ENCODE assay signal across 1 cellular context in the genomic region with DNA sequence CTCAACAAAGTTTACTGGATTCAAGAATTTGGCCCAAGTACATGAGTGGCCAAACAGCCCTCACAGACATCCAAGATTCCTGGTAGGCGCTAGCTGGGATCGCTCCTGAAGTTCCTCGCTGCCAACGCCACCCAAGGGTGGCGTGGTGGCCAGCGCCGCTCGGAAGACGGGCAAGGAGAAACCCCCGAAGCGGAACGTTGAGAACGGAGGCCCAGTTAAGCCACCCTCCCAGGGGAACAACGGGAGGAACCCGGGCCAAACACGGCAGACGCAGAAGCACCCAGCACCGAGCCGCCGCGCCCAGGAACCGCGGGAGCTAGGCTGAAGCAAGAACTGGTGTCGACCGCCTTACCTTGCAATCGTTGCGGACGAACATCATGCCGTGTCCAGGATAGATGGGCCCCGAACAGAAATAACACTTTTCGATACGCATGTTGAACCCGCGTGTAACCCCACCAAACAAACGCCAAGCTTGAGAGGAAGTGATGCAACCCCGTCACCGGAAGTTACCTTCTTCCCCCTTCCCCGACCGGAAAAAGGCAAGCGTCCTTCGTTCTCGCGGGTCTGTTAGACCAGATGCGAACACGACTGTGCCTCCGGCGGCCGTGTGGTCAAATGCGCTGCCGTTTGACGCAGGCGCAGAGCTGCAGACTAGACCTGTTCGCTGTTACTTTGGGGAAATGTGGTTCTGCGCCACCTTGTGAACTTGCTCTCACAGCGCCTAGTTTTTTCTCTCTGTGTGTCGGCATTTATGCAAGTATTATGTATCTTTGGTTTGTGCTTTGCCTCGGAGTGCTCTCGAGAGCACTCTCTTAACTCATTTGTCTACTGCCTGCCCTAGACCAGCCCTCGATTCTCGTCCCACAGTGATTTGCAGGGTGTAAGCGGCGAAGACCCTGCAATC.
A peak's percentile ranks its signal among the peaks of the same experiment; 100 is the strongest.
TF ChIP-seq lines count a peak whose summit lies in the region.

A gene (minus strand): TSS at position 484 of the 904 bp plus-strand sequence. CDS start 51 bp downstream, at position 433.

TF ChIP-seq in K562, 482 proteins besides CTCF, POLR2A, EP300 and RAD21 (continued from another document and continues in another):
- no peak for TF ChIP-seq SRSF9 (IDR thresholded peaks at IDR 0.05; ENCODE audit: borderline replicate concordance, low read depth, low read length)
- TF ChIP-seq, protein P1, sequence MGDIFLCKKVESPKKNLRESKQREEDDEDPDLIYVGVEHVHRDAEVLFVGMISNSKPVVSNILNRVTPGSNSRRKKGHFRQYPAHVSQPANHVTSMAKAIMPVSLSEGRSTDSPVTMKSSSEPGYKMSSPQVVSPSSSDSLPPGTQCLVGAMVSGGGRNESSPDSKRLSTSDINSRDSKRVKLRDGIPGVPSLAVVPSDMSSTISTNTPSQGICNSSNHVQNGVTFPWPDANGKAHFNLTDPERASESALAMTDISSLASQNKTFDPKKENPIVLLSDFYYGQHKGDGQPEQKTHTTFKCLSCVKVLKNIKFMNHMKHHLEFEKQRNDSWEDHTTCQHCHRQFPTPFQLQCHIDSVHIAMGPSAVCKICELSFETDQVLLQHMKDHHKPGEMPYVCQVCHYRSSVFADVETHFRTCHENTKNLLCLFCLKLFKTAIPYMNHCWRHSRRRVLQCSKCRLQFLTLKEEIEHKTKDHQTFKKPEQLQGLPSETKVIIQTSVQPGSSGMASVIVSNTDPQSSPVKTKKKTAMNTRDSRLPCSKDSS (IDR thresholded peaks at IDR 0.05; ENCODE audit: low read depth, partially characterized antibody) = no peak
- no peak for TF ChIP-seq ZC3H11A (IDR thresholded peaks at IDR 0.05; ENCODE audit: low read depth, low read length)
- no peak for TF ChIP-seq ZC3H8 (IDR thresholded peaks at IDR 0.05)
- no peak for TF ChIP-seq CHD4 (IDR thresholded peaks at IDR 0.05; ENCODE audit: insufficient read depth, insufficient replicate concordance, low read depth, low read length, poor library complexity, severe bottlenecking)
- TF ChIP-seq ZNF57 (CRISPR knock-in tag; IDR thresholded peaks at IDR 0.05) = no peak
- TF ChIP-seq ZBTB1 (CRISPR knock-in tag; IDR thresholded peaks at IDR 0.05; ENCODE audit: borderline replicate concordance, low read depth) = peak; percentile 41; the same call in 1 of the 2 replicates
- TF ChIP-seq RCOR1 (IDR thresholded peaks at IDR 0.05; ENCODE audit: borderline replicate concordance in 1 of 2, low read depth in 2 of 2, low read length in 2 of 2) = peak in 1 of 2 experiments; percentile 60; a peak in 1 of 4 replicates
- TF ChIP-seq, protein P2, sequence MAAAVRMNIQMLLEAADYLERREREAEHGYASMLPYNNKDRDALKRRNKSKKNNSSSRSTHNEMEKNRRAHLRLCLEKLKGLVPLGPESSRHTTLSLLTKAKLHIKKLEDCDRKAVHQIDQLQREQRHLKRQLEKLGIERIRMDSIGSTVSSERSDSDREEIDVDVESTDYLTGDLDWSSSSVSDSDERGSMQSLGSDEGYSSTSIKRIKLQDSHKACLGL (CRISPR knock-in tag; IDR thresholded peaks at IDR 0.05; ENCODE audit: borderline replicate concordance, poor library complexity, severe bottlenecking) = peak; percentile 50
- TF ChIP-seq, protein P3, sequence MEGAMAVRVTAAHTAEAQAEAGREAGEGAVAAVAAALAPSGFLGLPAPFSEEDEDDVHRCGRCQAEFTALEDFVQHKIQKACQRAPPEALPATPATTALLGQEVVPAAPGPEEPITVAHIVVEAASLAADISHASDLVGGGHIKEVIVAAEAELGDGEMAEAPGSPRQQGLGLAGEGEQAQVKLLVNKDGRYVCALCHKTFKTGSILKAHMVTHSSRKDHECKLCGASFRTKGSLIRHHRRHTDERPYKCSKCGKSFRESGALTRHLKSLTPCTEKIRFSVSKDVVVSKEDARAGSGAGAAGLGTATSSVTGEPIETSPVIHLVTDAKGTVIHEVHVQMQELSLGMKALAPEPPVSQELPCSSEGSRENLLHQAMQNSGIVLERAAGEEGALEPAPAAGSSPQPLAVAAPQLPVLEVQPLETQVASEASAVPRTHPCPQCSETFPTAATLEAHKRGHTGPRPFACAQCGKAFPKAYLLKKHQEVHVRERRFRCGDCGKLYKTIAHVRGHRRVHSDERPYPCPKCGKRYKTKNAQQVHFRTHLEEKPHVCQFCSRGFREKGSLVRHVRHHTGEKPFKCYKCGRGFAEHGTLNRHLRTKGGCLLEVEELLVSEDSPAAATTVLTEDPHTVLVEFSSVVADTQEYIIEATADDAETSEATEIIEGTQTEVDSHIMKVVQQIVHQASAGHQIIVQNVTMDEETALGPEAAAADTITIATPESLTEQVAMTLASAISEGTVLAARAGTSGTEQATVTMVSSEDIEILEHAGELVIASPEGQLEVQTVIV (CRISPR knock-in tag; IDR thresholded peaks at IDR 0.05; ENCODE audit: borderline replicate concordance) = no peak
- TF ChIP-seq, protein P4, sequence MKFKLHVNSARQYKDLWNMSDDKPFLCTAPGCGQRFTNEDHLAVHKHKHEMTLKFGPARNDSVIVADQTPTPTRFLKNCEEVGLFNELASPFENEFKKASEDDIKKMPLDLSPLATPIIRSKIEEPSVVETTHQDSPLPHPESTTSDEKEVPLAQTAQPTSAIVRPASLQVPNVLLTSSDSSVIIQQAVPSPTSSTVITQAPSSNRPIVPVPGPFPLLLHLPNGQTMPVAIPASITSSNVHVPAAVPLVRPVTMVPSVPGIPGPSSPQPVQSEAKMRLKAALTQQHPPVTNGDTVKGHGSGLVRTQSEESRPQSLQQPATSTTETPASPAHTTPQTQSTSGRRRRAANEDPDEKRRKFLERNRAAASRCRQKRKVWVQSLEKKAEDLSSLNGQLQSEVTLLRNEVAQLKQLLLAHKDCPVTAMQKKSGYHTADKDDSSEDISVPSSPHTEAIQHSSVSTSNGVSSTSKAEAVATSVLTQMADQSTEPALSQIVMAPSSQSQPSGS (CRISPR knock-in tag; IDR thresholded peaks at IDR 0.05) = no peak
- TF ChIP-seq, protein P5, sequence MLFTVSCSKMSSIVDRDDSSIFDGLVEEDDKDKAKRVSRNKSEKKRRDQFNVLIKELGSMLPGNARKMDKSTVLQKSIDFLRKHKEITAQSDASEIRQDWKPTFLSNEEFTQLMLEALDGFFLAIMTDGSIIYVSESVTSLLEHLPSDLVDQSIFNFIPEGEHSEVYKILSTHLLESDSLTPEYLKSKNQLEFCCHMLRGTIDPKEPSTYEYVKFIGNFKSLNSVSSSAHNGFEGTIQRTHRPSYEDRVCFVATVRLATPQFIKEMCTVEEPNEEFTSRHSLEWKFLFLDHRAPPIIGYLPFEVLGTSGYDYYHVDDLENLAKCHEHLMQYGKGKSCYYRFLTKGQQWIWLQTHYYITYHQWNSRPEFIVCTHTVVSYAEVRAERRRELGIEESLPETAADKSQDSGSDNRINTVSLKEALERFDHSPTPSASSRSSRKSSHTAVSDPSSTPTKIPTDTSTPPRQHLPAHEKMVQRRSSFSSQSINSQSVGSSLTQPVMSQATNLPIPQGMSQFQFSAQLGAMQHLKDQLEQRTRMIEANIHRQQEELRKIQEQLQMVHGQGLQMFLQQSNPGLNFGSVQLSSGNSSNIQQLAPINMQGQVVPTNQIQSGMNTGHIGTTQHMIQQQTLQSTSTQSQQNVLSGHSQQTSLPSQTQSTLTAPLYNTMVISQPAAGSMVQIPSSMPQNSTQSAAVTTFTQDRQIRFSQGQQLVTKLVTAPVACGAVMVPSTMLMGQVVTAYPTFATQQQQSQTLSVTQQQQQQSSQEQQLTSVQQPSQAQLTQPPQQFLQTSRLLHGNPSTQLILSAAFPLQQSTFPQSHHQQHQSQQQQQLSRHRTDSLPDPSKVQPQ (CRISPR knock-in tag; IDR thresholded peaks at IDR 0.05; ENCODE audit: borderline replicate concordance) = no peak
- TF ChIP-seq, protein P6, sequence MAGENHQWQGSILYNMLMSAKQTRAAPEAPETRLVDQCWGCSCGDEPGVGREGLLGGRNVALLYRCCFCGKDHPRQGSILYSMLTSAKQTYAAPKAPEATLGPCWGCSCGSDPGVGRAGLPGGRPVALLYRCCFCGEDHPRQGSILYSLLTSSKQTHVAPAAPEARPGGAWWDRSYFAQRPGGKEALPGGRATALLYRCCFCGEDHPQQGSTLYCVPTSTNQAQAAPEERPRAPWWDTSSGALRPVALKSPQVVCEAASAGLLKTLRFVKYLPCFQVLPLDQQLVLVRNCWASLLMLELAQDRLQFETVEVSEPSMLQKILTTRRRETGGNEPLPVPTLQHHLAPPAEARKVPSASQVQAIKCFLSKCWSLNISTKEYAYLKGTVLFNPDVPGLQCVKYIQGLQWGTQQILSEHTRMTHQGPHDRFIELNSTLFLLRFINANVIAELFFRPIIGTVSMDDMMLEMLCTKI (IDR thresholded peaks at IDR 0.05; ENCODE audit: partially characterized antibody) = no peak
- no peak for TF ChIP-seq HNRNPUL1 (IDR thresholded peaks at IDR 0.05; ENCODE audit: low read length)
- TF ChIP-seq SIN3A (IDR thresholded peaks at IDR 0.05; ENCODE audit: borderline replicate concordance in 2 of 2, control insufficient read depth in 1 of 2, low read depth in 2 of 2, low read length in 2 of 2) = peak in 1 of 2 experiments; percentile 90; a peak in 3 of 4 replicates
- no peak for TF ChIP-seq NCOA6 (IDR thresholded peaks at IDR 0.05)
- no peak for TF ChIP-seq SMAD3 (CRISPR knock-in tag; conservative IDR thresholded peaks at IDR 0.05)
- no peak for TF ChIP-seq HDAC8 (tag; IDR thresholded peaks at IDR 0.05)
- no peak; the same call in none of the 2 replicates for TF ChIP-seq NFIC (IDR thresholded peaks at IDR 0.05)
- TF ChIP-seq ZSCAN29 (IDR thresholded peaks at IDR 0.05) = no peak
- TF ChIP-seq KDM5B (IDR thresholded peaks at IDR 0.05; ENCODE audit: insufficient replicate concordance, low read depth, low read length) = peak; percentile 80
- TF ChIP-seq CREM (IDR thresholded peaks at IDR 0.05; ENCODE audit: low read depth) = peak; percentile 92
- no peak for TF ChIP-seq ZNF75A (CRISPR knock-in tag; IDR thresholded peaks at IDR 0.05)
- TF ChIP-seq RB1 (IDR thresholded peaks at IDR 0.05; ENCODE audit: low read depth) = no peak; the same call in none of the 2 replicates
- no peak for TF ChIP-seq CCNT2 (IDR thresholded peaks at IDR 0.05; ENCODE audit: borderline replicate concordance, extremely low read depth, insufficient read length, low read depth, low read length)
- no peak for TF ChIP-seq TCFL5 (CRISPR knock-in tag; conservative IDR thresholded peaks at IDR 0.05)
- no peak for TF ChIP-seq XRCC4 (IDR thresholded peaks at IDR 0.05; ENCODE audit: extremely low read depth, insufficient read depth, insufficient read length)
- no peak for TF ChIP-seq RFX5 (IDR thresholded peaks at IDR 0.05; ENCODE audit: low read depth, low read length)
- TF ChIP-seq NR2C2 (CRISPR knock-in tag; IDR thresholded peaks at IDR 0.05) = peak; percentile 69; the same call in 1 of the 2 replicates
- TF ChIP-seq NR2C2 (tag; IDR thresholded peaks at IDR 0.05) = peak; percentile 91
- TF ChIP-seq, protein P7, sequence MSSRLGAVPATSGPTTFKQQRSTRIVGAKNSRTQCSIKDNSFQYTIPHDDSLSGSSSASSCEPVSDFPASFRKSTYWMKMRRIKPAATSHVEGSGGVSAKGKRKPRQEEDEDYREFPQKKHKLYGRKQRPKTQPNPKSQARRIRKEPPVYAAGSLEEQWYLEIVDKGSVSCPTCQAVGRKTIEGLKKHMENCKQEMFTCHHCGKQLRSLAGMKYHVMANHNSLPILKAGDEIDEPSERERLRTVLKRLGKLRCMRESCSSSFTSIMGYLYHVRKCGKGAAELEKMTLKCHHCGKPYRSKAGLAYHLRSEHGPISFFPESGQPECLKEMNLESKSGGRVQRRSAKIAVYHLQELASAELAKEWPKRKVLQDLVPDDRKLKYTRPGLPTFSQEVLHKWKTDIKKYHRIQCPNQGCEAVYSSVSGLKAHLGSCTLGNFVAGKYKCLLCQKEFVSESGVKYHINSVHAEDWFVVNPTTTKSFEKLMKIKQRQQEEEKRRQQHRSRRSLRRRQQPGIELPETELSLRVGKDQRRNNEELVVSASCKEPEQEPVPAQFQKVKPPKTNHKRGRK (tag; IDR thresholded peaks at IDR 0.05) = no peak
- TF ChIP-seq ZNF232 (CRISPR knock-in tag; IDR thresholded peaks at IDR 0.05) = no peak
- TF ChIP-seq MCM5 (IDR thresholded peaks at IDR 0.05; ENCODE audit: low read depth) = no peak
- peak in 1 of 2 experiments; percentile 90; a peak in 2 of 4 replicates for TF ChIP-seq KDM4B (IDR thresholded peaks at IDR 0.05; ENCODE audit: borderline replicate concordance in 2 of 2, low read depth in 1 of 2)
- TF ChIP-seq YY1 (IDR thresholded peaks at IDR 0.05; ENCODE audit: borderline replicate concordance in 1 of 3, control insufficient read depth in 1 of 3, extremely low read depth in 1 of 3, insufficient read depth in 3 of 3, insufficient read length in 1 of 3, insufficient replicate concordance in 2 of 3, low read depth in 1 of 3, low read length in 2 of 3) = peak in 1 of 3 experiments; percentile 55
- peak; percentile 67 for TF ChIP-seq MBD2 (IDR thresholded peaks at IDR 0.05; ENCODE audit: borderline replicate concordance, low read depth)
- TF ChIP-seq, protein P8, sequence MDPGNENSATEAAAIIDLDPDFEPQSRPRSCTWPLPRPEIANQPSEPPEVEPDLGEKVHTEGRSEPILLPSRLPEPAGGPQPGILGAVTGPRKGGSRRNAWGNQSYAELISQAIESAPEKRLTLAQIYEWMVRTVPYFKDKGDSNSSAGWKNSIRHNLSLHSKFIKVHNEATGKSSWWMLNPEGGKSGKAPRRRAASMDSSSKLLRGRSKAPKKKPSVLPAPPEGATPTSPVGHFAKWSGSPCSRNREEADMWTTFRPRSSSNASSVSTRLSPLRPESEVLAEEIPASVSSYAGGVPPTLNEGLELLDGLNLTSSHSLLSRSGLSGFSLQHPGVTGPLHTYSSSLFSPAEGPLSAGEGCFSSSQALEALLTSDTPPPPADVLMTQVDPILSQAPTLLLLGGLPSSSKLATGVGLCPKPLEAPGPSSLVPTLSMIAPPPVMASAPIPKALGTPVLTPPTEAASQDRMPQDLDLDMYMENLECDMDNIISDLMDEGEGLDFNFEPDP (CRISPR knock-in tag; IDR thresholded peaks at IDR 0.05) = no peak
- TF ChIP-seq, protein P9, sequence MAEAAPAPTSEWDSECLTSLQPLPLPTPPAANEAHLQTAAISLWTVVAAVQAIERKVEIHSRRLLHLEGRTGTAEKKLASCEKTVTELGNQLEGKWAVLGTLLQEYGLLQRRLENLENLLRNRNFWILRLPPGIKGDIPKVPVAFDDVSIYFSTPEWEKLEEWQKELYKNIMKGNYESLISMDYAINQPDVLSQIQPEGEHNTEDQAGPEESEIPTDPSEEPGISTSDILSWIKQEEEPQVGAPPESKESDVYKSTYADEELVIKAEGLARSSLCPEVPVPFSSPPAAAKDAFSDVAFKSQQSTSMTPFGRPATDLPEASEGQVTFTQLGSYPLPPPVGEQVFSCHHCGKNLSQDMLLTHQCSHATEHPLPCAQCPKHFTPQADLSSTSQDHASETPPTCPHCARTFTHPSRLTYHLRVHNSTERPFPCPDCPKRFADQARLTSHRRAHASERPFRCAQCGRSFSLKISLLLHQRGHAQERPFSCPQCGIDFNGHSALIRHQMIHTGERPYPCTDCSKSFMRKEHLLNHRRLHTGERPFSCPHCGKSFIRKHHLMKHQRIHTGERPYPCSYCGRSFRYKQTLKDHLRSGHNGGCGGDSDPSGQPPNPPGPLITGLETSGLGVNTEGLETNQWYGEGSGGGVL (CRISPR knock-in tag; IDR thresholded peaks at IDR 0.05) = no peak
- no peak for TF ChIP-seq ZNF282 (CRISPR knock-in tag; IDR thresholded peaks at IDR 0.05)
- TF ChIP-seq BRF1 (IDR thresholded peaks at IDR 0.05; ENCODE audit: borderline replicate concordance, extremely low read depth, insufficient read length) = no peak
- TF ChIP-seq CBX3 (IDR thresholded peaks at IDR 0.05; ENCODE audit: borderline replicate concordance in 1 of 2, low read length in 2 of 2) = peak in 1 of 2 experiments; percentile 48; a peak in 1 of 3 replicates
